ENCODE assay signal across 8 cellular contexts in the genomic region with DNA sequence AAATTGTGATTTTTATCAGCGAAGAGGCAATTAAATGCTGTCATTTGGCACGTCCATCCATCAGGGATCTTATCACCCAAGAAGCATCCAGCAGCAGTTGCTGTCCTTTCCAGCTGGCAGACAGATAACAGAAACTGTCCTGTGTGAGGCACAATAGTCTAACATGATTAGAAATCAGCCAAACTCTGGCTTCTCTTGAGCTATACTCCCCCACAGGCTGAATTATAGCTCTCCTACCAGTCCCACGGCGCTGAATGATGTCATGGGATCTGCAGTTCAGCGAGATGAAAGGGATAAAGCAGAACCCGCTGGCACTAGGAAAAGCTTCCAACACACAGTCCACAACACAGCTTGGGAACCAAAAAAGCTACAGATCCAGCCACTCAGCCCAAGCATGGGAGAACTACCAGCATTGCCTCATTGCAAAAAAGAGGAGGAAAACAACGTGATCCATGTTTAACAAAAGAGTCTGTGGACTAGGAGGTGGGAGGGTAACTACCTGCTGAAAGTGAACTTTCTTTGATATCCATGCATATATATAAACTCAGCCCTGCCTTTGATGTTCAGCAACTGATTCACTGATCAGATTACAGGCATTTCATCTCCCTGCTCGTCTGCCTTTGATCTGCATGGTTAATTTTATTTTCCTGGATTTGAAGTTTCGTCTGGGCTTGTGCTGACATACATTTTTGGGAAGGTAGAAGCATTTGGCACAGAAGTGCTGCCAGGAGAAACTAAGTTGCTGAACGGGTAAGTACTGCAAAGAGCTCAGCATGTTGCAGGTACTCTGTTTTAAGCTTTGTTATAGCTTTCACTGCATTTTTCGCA. TPM values are rescaled to one million over a fixed set of nuclear protein-coding genes. Genes with fewer than 3 reads are reported as not detected.
DNase-seq lines count a peak whose midpoint lies in the region; ATAC-seq and TF ChIP-seq lines count a peak whose summit lies in the region.

A gene with protein sequence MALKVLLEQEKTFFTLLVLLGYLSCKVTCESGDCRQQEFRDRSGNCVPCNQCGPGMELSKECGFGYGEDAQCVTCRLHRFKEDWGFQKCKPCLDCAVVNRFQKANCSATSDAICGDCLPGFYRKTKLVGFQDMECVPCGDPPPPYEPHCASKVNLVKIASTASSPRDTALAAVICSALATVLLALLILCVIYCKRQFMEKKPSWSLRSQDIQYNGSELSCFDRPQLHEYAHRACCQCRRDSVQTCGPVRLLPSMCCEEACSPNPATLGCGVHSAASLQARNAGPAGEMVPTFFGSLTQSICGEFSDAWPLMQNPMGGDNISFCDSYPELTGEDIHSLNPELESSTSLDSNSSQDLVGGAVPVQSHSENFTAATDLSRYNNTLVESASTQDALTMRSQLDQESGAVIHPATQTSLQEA (plus strand): TSS at position 314 of the 828 bp plus-strand sequence. CDS start 19,772 bp downstream, outside the sequence.

- H3K9me3 ChIP-seq in PC-3 (ENCODE audit: low read length), result no peaks in the 10 kb centered on the region

- peak within 1 kb of the TSS; percentile 63 for H3K4me2 ChIP-seq in PC-3 (ENCODE audit: low read length)

- H3F3A ChIP-seq in PC-3 (ENCODE audit: low read length, unreplicated experiment), result no peaks in the 10 kb centered on the region

- CTCF ChIA-PET in PC-3 (lab: Charles Lee), result interaction anchor here (0.6 kb wide), 1 partner anchor 298 kb away, joined by 3 read pairs; no protein-coding TSS in a partner anchor
- CTCF ChIA-PET in activated CD4-positive, alpha-beta T cell treated with anti-CD3 and anti-CD28 coated beads, Interleukin-2, amount 10 ng/mL, durations not matched to agents 7 days and 5 days (lab: Charles Lee), result interaction anchor here (0.6 kb wide), 1 partner anchor 44 kb away, joined by 3 read pairs; no protein-coding TSS in a partner anchor

- H3K4me1 Mint-ChIP-seq in activated CD4-positive, alpha-beta T cell treated with anti-CD3 and anti-CD28 coated beads, Interleukin-2, amount 10 ng/mL, durations not matched to agents 7 days and 5 days, result no peaks in the 10 kb centered on the region

- peaks cover 14% of the 10 kb centered on the region; the same call in 1 of the 2 replicates for H3K4me1 ChIP-seq in PC-3 (ENCODE audit: insufficient read depth, low read length)
- H3K4me1 ChIP-seq in foreskin keratinocyte, result no peaks in the 10 kb centered on the region

- H2AFZ ChIP-seq in PC-3 (ENCODE audit: low read length), result peak within 1 kb of the TSS; percentile 72

- H3K27ac ChIP-seq in PC-3 (ENCODE audit: low read length), result no peak within 1 kb of the TSS
- H3K27ac ChIP-seq in foreskin keratinocyte, result no peak within 1 kb of the TSS

- POLR2A ChIA-PET in PC-3 (lab: Charles Lee; ENCODE audit: unreplicated experiment), result no interaction called here
- POLR2A ChIA-PET in activated CD4-positive, alpha-beta T cell treated with anti-CD3 and anti-CD28 coated beads, Interleukin-2, amount 10 ng/mL, durations not matched to agents 7 days and 5 days (lab: Charles Lee), result no interaction called here

- H3K27me3 Mint-ChIP-seq in activated CD4-positive, alpha-beta T cell treated with anti-CD3 and anti-CD28 coated beads, Interleukin-2, amount 10 ng/mL, durations not matched to agents 7 days and 5 days, result peaks cover 48% of the 10 kb centered on the region

- no peak within 1 kb of the TSS for H3K27ac Mint-ChIP-seq in activated CD4-positive, alpha-beta T cell treated with anti-CD3 and anti-CD28 coated beads, Interleukin-2, amount 10 ng/mL, durations not matched to agents 7 days and 5 days

- intact Hi-C loops in PC-3 (cut with micrococcal nuclease), result loop anchor here (2.0 kb wide), 2 partner anchors 60 to 100 kb away; no protein-coding TSS in a partner anchor
- intact Hi-C loops in posterior vena cava (cut with DNase I), result loop anchor here (10.0 kb wide), 2 partner anchors 304 to 314 kb away; a partner anchor contains a TSS

- H3K36me3 ChIP-seq in PC-3 (ENCODE audit: low read depth, low read length), result no peaks in the 10 kb centered on the region

- H3K79me2 ChIP-seq in PC-3 (ENCODE audit: low read length), result no peaks in the 10 kb centered on the region

- no peaks in the 10 kb centered on the region for H3K9me2 ChIP-seq in PC-3 (replicated peaks; ENCODE audit: low read length)

- no TSS peak for BruUV-seq in PC-3 (replicated peaks; lab: Mats Ljungman, UMichigan)

- peak; percentile 90 for DNase-seq in ELF-1 (ENCODE audit: low read depth, low spot score)
- DNase-seq in PC-3, result peak; percentile 35
- peak in 1 of 2 donors; percentile 29 for DNase-seq in foreskin keratinocyte
- DNase-seq in posterior vena cava (ENCODE audit: low spot score), result peak; percentile 85
- no peak for DNase-seq in activated effector memory CD4-positive, alpha-beta T cell treated with Interleukin-2 at 50 U/mL for 16 hours
- DNase-seq in GM20000 (ENCODE audit: low spot score), result no peak
- no peak for DNase-seq in activated CD4-positive, alpha-beta T cell treated with anti-CD3 and anti-CD28 coated beads, Interleukin-2, amount 10 ng/mL, durations not matched to agents 7 days and 5 days

- H3K4me3 ChIP-seq in PC-3 (ENCODE audit: low read length), result peak within 1 kb of the TSS; percentile 46

- no peaks in the 10 kb centered on the region for H3K36me3 Mint-ChIP-seq in activated CD4-positive, alpha-beta T cell treated with anti-CD3 and anti-CD28 coated beads, Interleukin-2, amount 10 ng/mL, durations not matched to agents 7 days and 5 days (ENCODE audit: low read depth)

- no peaks in the 10 kb centered on the region for H3K9me3 Mint-ChIP-seq in activated CD4-positive, alpha-beta T cell treated with anti-CD3 and anti-CD28 coated beads, Interleukin-2, amount 10 ng/mL, durations not matched to agents 7 days and 5 days

- TF ChIP-seq CTCF in PC-3 (conservative IDR thresholded peaks at IDR 0.05; ENCODE audit: low read depth, low read length) (no peak), foreskin keratinocyte (conservative IDR thresholded peaks at IDR 0.05) (no peak), GM20000 (IDR thresholded peaks at IDR 0.05; ENCODE audit: extremely low read depth, missing control alignments) (no peak)

- H3K27me3 ChIP-seq in PC-3 (ENCODE audit: low read length) (no peaks in the 10 kb centered on the region), foreskin keratinocyte (peaks cover 6% of the 10 kb centered on the region)

- no peak within 1 kb of the TSS for H3K9ac ChIP-seq in PC-3 (ENCODE audit: low read length)

- ATAC-seq in PC-3 (peak; percentile 65), foreskin keratinocyte (peak; percentile 71), GM19452 (IDR thresholded peaks at IDR 0.05; ENCODE audit: unreplicated experiment) (no peak)

- no peak within 1 kb of the TSS for H3K4me3 Mint-ChIP-seq in activated CD4-positive, alpha-beta T cell treated with anti-CD3 and anti-CD28 coated beads, Interleukin-2, amount 10 ng/mL, durations not matched to agents 7 days and 5 days

- H4K20me1 ChIP-seq in PC-3 (ENCODE audit: low read length), result no peaks in the 10 kb centered on the region

RNA-seq across cellular contexts. Expression of the gene that starts here (rescaled TPM):
- total RNA-seq in PC-3 (2014; rRNA removed) (4.7 and 6.1 TPM in 2 replicates), foreskin keratinocyte (0.78 and 0.81 TPM in 2 replicates), posterior vena cava (1 to 10 TPM; 3.6 to 8.2 TPM)
- 0.28 and 0.31 TPM in 2 replicates for polyA plus RNA-seq in foreskin keratinocyte
- under 1 TPM; 0.08 to 0.10 TPM for total RNA-seq in activated CD4-positive, alpha-beta T cell treated with anti-CD3 and anti-CD28 coated beads, Interleukin-2, amount 10 ng/mL, durations not matched to agents 7 days and 5 days

Comparison
In these comparisons a context has a peak if more than half of its experiments do, and no peak if none do; other contexts are left out.
1. Peak in ATAC-seq in foreskin keratinocyte; RNA of the gene not detected or under 1 TPM.
2. DNase-seq: peak in ELF-1 (single experiment), PC-3 (single experiment) and posterior vena cava (single experiment); none in activated effector memory CD4-positive, alpha-beta T cell treated with Interleukin-2 at 50 U/mL for 16 hours (single experiment), GM20000 (single experiment) and activated CD4-positive, alpha-beta T cell treated with anti-CD3 and anti-CD28 coated beads, Interleukin-2, amount 10 ng/mL, durations not matched to agents 7 days and 5 days (single experiment).